ENCODE assay signal across 12 cellular contexts in the genomic region with DNA sequence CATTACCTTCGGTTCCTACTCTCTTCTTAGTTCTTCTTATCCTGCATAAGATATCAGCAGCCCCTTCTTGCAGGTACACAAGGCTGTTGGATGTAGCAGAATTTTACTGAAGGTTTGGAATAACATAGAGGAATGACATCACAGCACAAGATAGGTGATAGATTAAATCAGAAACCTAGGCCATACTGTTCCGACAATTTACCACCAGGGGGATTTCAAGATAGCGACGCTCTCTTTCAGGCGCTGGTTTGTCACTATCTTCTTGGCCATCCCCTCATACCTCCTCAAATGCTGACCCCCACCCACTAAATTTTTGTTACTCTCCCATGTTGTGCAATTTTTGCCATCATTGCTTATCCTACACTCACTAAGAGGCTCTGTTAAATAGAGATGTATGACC. TPM values are rescaled to one million over a fixed set of nuclear protein-coding genes. Genes with fewer than 3 reads are reported as not detected.
DNase-seq lines count a peak whose midpoint lies in the region; ATAC-seq, FAIRE-seq and TF ChIP-seq lines count a peak whose summit lies in the region.
"Had no signal": no experiment of that assay in that cellular context is flagged by ENCODE, and none has a peak within 500 bp of the region (broad histone marks: within the 10 kb centered on the region; RNA-seq: fewer than 3 reads in every experiment).

No MANE protein-coding gene starts in this region.

- no peaks in the 10 kb centered on the region for H3K9me3 ChIP-seq in HepG2 (ENCODE audit: low read length)
- H3K9me3 ChIP-seq in right lobe of liver = no peaks in the 10 kb centered on the region
- H3K9me3 ChIP-seq in PC-3 (ENCODE audit: low read length) = no peaks in the 10 kb centered on the region

- in situ Hi-C loops in HepG2 (cut with HindIII; ENCODE audit: extremely low pct_ligation_motif_present, low pct_unique_long_range_greater_than_20kb) = no loop called here

- no peak overlapping the region for H3K4me3 ChIP-seq in HepG2 (replicated peaks in 1 of 3; ENCODE audit: insufficient read depth in 1 of 3, low read depth in 2 of 3, low read length in 3 of 3)
- H3K4me3 ChIP-seq in right lobe of liver = no peak overlapping the region
- H3K4me3 ChIP-seq in PC-3 (ENCODE audit: low read length) = peak overlapping the region; percentile 84; the same call in 1 of the 2 replicates
- no peak overlapping the region for H3K4me3 ChIP-seq in fibroblast of pulmonary artery (replicated peaks; ENCODE audit: low read depth, low read length)

- TF ChIP-seq CTCF in HepG2 (CRISPR knock-in tag; IDR thresholded peaks at IDR 0.05) (peak; percentile 50), right lobe of liver (IDR thresholded peaks at IDR 0.05) (no peak), PC-3 (conservative IDR thresholded peaks at IDR 0.05; ENCODE audit: low read depth, low read length) (peak; percentile 63), fibroblast of pulmonary artery (IDR thresholded peaks at IDR 0.05; ENCODE audit: low read length, missing control alignments) (peak; percentile 21)

- DNase-seq in HepG2 (ENCODE audit: low spot score) (no peak), right lobe of liver (no peak), PC-3 (peak; percentile 45), fibroblast of pulmonary artery (ENCODE audit: low read depth) (no peak), NCI-H2171 treated with DMSO at 0.1 percent for 48 hours (lab: John Stamatoyannopoulos, UW) (no peak), glomerular visceral epithelial cell (ENCODE audit: extremely low spot score) (no peak), NCI-H446 treated with DMSO at 0.1 percent for 48 hours (lab: John Stamatoyannopoulos, UW) (no peak)
- DNase-seq: activated T-cell treated with anti-CD3 and anti-CD28 coated beads, Interleukin-2, amount 50 U/mL, for 72 hours; NCI-H345 had no signal

- H3K27ac ChIP-seq in HepG2 (ENCODE audit: extremely low read length, insufficient read depth, low read length) (no peak overlapping the region), right lobe of liver (no peak overlapping the region), PC-3 (ENCODE audit: low read length) (peak overlapping the region; percentile 95)

- no TSS peak for BruUV-seq in HepG2 (replicated peaks; lab: Mats Ljungman, UMichigan)
- no TSS peak for BruUV-seq in PC-3 (replicated peaks; lab: Mats Ljungman, UMichigan)

- H3K27me3 ChIP-seq in HepG2 (ENCODE audit: control insufficient read depth in 1 of 2, insufficient read depth in 2 of 2, low read length in 2 of 2) (peaks cover 1 to 42% of the 10 kb centered on the region in 2 experiments; a peak in 3 of 5 replicates), right lobe of liver (no peaks in the 10 kb centered on the region), PC-3 (ENCODE audit: low read length) (no peaks in the 10 kb centered on the region)

- H3K79me2 ChIP-seq in HepG2 (ENCODE audit: insufficient read depth, low read length) (no peaks in the 10 kb centered on the region), PC-3 (ENCODE audit: low read length) (peaks cover 70% of the 10 kb centered on the region)

- H3K36me3 ChIP-seq in HepG2 (replicated peaks in 1 of 2; ENCODE audit: control insufficient read depth in 1 of 2, insufficient read depth in 2 of 2, low read length in 2 of 2) (no peaks in the 10 kb centered on the region), right lobe of liver (no peaks in the 10 kb centered on the region), PC-3 (ENCODE audit: low read depth, low read length) (peaks cover 8% of the 10 kb centered on the region; the same call in 1 of the 2 replicates)

- H3K9me2 ChIP-seq in PC-3 (replicated peaks; ENCODE audit: low read length) = no peaks in the 10 kb centered on the region

- POLR2A ChIA-PET in HepG2 (lab: Yijun Ruan, JAX) (no interaction called here), PC-3 (lab: Charles Lee; ENCODE audit: unreplicated experiment) (interaction anchor here (0.6 to 1.8 kb wide), 2 partner anchors 20 to 21 kb away, joined by 10 to 18 read pairs; a partner anchor contains a TSS)

- H3K4me2 ChIP-seq in HepG2 (ENCODE audit: low read depth, low read length) = no peak overlapping the region
- H3K4me2 ChIP-seq in PC-3 (ENCODE audit: low read length) = peak overlapping the region; percentile 90

- no peaks in the 10 kb centered on the region for H4K20me1 ChIP-seq in HepG2 (ENCODE audit: insufficient read depth, low read length)
- H4K20me1 ChIP-seq in PC-3 (ENCODE audit: low read length) = no peaks in the 10 kb centered on the region

- WGBS in HepG2 (ENCODE audit: low lambda C conversion rate) = 17% methylated on average over 5 of the region's 5 CpGs
- WGBS in right lobe of liver (ENCODE audit: insufficient coverage, low coverage, low lambda C conversion rate, missing lambda C conversion rate) = 62% methylated on average over 5 of the region's 5 CpGs

- ATAC-seq in HepG2 (peak; percentile 57), right lobe of liver (no peak), PC-3 (no peak), HG02884 (IDR thresholded peaks at IDR 0.05; ENCODE audit: unreplicated experiment) (no peak)
- ATAC-seq: activated T-cell treated with anti-CD3 and anti-CD28 coated beads, Interleukin-2, amount 50 U/mL, for 72 hours had no signal

- no peak for FAIRE-seq in HepG2 (lab: Jason Lieb, UNC)
- FAIRE-seq: D721Med, islet of Langerhans had no signal

- TF ChIP-seq POLR2A in HepG2 (IDR thresholded peaks at IDR 0.05; ENCODE audit: insufficient read depth in 1 of 2, low read depth in 2 of 2, low read length in 2 of 2) = no peak
- TF ChIP-seq POLR2A in right lobe of liver (IDR thresholded peaks at IDR 0.05) = no peak

- H3K4me1 ChIP-seq in HepG2 (ENCODE audit: insufficient read depth, low read length) = peaks cover 16% of the 10 kb centered on the region
- no peaks in the 10 kb centered on the region for H3K4me1 ChIP-seq in right lobe of liver
- peaks cover 59% of the 10 kb centered on the region for H3K4me1 ChIP-seq in PC-3 (ENCODE audit: insufficient read depth, low read length)

- TF ChIP-seq EP300 in HepG2 (IDR thresholded peaks at IDR 0.05; ENCODE audit: low read depth in 2 of 2, low read length in 2 of 2) (no peak), HepG2 (CRISPR knock-in tag; IDR thresholded peaks at IDR 0.05; ENCODE audit: borderline replicate concordance) (no peak)

- H2AFZ ChIP-seq in HepG2 (ENCODE audit: low read length) (no peak overlapping the region), PC-3 (ENCODE audit: low read length) (no peak overlapping the region)

- CTCF ChIA-PET in HepG2 (lab: Yijun Ruan, JAX; ENCODE audit: low intra/inter-chr PET ratio, low total read pairs) (interaction anchor here (2.4 kb wide), 1 partner anchor 42 kb away, joined by 11 read pairs; no protein-coding TSS in a partner anchor), PC-3 (lab: Charles Lee) (interaction anchor here (0.7 to 1.9 kb wide), 2 partner anchors 40 to 42 kb away, joined by 3 to 15 read pairs; no protein-coding TSS in a partner anchor)

- H3K9ac ChIP-seq in HepG2 (ENCODE audit: insufficient read depth, low read depth, low read length) (no peak overlapping the region), PC-3 (ENCODE audit: low read length) (peak overlapping the region; percentile 62)

- TF ChIP-seq RAD21 in HepG2 (CRISPR knock-in tag; IDR thresholded peaks at IDR 0.05) = no peak

- H3F3A ChIP-seq in PC-3 (ENCODE audit: low read length, unreplicated experiment) = peaks cover 21% of the 10 kb centered on the region

- intact Hi-C loops in HepG2 (cut with micrococcal nuclease; ENCODE audit: unreplicated experiment) (loop anchor here (2.0 kb wide), 2 partner anchors 17 to 43 kb away; no protein-coding TSS in a partner anchor), right lobe of liver (cut with DNase I) (no loop called here), PC-3 (cut with micrococcal nuclease) (loop anchor here (1.0 to 2.0 kb wide), 4 partner anchors 21 to 41 kb away; a partner anchor contains a TSS)

RNA-seq across cellular contexts. Expression of a gene that starts 3.5 kb away (rescaled TPM):
- total RNA-seq in HepG2 (2016; rRNA removed; fragmentation: Illumina TruSeq; extraction: Trizol) (0.07 TPM in 1 of 2 replicates, not detected in the other), right lobe of liver (under 1 TPM; 0.25 to 0.53 (median 0.35) TPM), PC-3 (2014; rRNA removed) (14.1 and 18.4 TPM in 2 replicates)
- not detected in 2 replicates for total RNA-seq in HepG2 (2016; cell fraction: cytosol; rRNA removed; fragmentation: Illumina TruSeq; extraction: Trizol; ENCODE audit: low read depth)
- 0.13 and 0.22 TPM in 2 replicates for total RNA-seq in HepG2 (2016; cell fraction: insoluble cytoplasmic fraction; rRNA removed; fragmentation: Illumina TruSeq; extraction: Trizol)
- total RNA-seq in HepG2 (2016; cell fraction: membrane; rRNA removed; fragmentation: Illumina TruSeq; extraction: Trizol) = not detected in 2 replicates
- total RNA-seq in HepG2 (2016; cell fraction: nucleus; rRNA removed; fragmentation: Illumina TruSeq; extraction: Trizol) = 0.19 and 0.37 TPM in 2 replicates
- polyA plus RNA-seq in HepG2 (2011; rRNA removed) = 0.07 TPM in 1 of 2 replicates, not detected in the other
- 0.04 and 0.05 TPM in 2 replicates for polyA plus RNA-seq in HepG2 (2011; cell fraction: cytosol; rRNA removed)
- 0.05 and 0.32 TPM in 2 replicates for polyA plus RNA-seq in HepG2 (2011; cell fraction: nucleus; rRNA removed)
- 0.03 TPM in 1 of 2 replicates, not detected in the other for polyA plus RNA-seq in HepG2 (2012)
- not detected in 2 replicates for polyA plus RNA-seq in HepG2 (2016; cell fraction: cytosol; fragmentation: Illumina TruSeq; extraction: Trizol; ENCODE audit: low read depth)
- not detected in 2 replicates for polyA plus RNA-seq in HepG2 (2016; cell fraction: insoluble cytoplasmic fraction; fragmentation: Illumina TruSeq; extraction: Trizol; ENCODE audit: low read depth)
- polyA plus RNA-seq in HepG2 (2016; cell fraction: membrane; fragmentation: Illumina TruSeq; extraction: Trizol; ENCODE audit: low read depth) = not detected in 2 replicates
- 1.4 TPM in 1 of 2 replicates, not detected in the other for polyA plus RNA-seq in HepG2 (2016; cell fraction: nucleus; fragmentation: Illumina TruSeq; extraction: Trizol; ENCODE audit: insufficient read depth, low read depth)
- polyA minus RNA-seq in HepG2 (2011; rRNA and poly(A)+ RNA removed; ENCODE audit: low replicate concordance) = 1.4 TPM in 1 of 2 replicates, not detected in the other
- 0.20 TPM in 1 of 2 replicates, not detected in the other for polyA minus RNA-seq in HepG2 (2011; cell fraction: cytosol; rRNA and poly(A)+ RNA removed)
- not detected in 2 replicates for polyA minus RNA-seq in HepG2 (2011; cell fraction: nucleus; rRNA and poly(A)+ RNA removed)

RNA-seq across cellular contexts. Expression of a gene that starts 20.9 kb away (rescaled TPM):
- total RNA-seq in HepG2 (2016; rRNA removed; fragmentation: Illumina TruSeq; extraction: Trizol) = 11.8 and 11.9 TPM in 2 replicates
- total RNA-seq in HepG2 (2016; cell fraction: cytosol; rRNA removed; fragmentation: Illumina TruSeq; extraction: Trizol; ENCODE audit: low read depth) = 21.2 and 21.9 TPM in 2 replicates
- total RNA-seq in HepG2 (2016; cell fraction: insoluble cytoplasmic fraction; rRNA removed; fragmentation: Illumina TruSeq; extraction: Trizol) = 10.0 and 10.2 TPM in 2 replicates
- 6.4 and 7.6 TPM in 2 replicates for total RNA-seq in HepG2 (2016; cell fraction: membrane; rRNA removed; fragmentation: Illumina TruSeq; extraction: Trizol)
- 21.7 and 24.8 TPM in 2 replicates for total RNA-seq in HepG2 (2016; cell fraction: nucleus; rRNA removed; fragmentation: Illumina TruSeq; extraction: Trizol)
- polyA plus RNA-seq in HepG2 (2011; rRNA removed) = 2.4 and 2.8 TPM in 2 replicates
- 1.3 TPM in 2 replicates for polyA plus RNA-seq in HepG2 (2011; cell fraction: cytosol; rRNA removed)
- polyA plus RNA-seq in HepG2 (2011; cell fraction: nucleus; rRNA removed) = 6.3 and 6.5 TPM in 2 replicates
- polyA plus RNA-seq in HepG2 (2012) = 1.8 and 2.8 TPM in 2 replicates
- 0.20 and 0.35 TPM in 2 replicates for polyA plus RNA-seq in HepG2 (2016; cell fraction: cytosol; fragmentation: Illumina TruSeq; extraction: Trizol; ENCODE audit: low read depth)
- 5.4 and 7.2 TPM in 2 replicates for polyA plus RNA-seq in HepG2 (2016; cell fraction: insoluble cytoplasmic fraction; fragmentation: Illumina TruSeq; extraction: Trizol; ENCODE audit: low read depth)
- 0.58 and 0.80 TPM in 2 replicates for polyA plus RNA-seq in HepG2 (2016; cell fraction: membrane; fragmentation: Illumina TruSeq; extraction: Trizol; ENCODE audit: low read depth)
- polyA plus RNA-seq in HepG2 (2016; cell fraction: nucleus; fragmentation: Illumina TruSeq; extraction: Trizol; ENCODE audit: insufficient read depth, low read depth) = 11.1 and 14.6 TPM in 2 replicates
- 2.4 and 6.1 TPM in 2 replicates for polyA minus RNA-seq in HepG2 (2011; rRNA and poly(A)+ RNA removed; ENCODE audit: low replicate concordance)
- polyA minus RNA-seq in HepG2 (2011; cell fraction: cytosol; rRNA and poly(A)+ RNA removed) = 3.6 and 4.1 TPM in 2 replicates
- polyA minus RNA-seq in HepG2 (2011; cell fraction: nucleus; rRNA and poly(A)+ RNA removed) = 39.5 and 51.1 TPM in 2 replicates
- 10 to 100 TPM in 2 of 6 experiments, 1 to 10 TPM in 4; 4.6 to 16.0 (median 8.2) TPM for total RNA-seq in right lobe of liver
- total RNA-seq in PC-3 (2014; rRNA removed) = 9.0 and 18.5 TPM in 2 replicates

Comparison
In these comparisons a context has a peak if more than half of its experiments do, and no peak if none do; other contexts are left out.
1. CTCF ChIP-seq: peak in HepG2 (single experiment), PC-3 (single experiment) and fibroblast of pulmonary artery (single experiment); none in right lobe of liver (0 of 4).
2. intact Hi-C loops: an anchor here in HepG2 (2.0 kb wide) and PC-3 (1.0 to 2.0 kb wide); none called in right lobe of liver.